In the genomic region with DNA sequence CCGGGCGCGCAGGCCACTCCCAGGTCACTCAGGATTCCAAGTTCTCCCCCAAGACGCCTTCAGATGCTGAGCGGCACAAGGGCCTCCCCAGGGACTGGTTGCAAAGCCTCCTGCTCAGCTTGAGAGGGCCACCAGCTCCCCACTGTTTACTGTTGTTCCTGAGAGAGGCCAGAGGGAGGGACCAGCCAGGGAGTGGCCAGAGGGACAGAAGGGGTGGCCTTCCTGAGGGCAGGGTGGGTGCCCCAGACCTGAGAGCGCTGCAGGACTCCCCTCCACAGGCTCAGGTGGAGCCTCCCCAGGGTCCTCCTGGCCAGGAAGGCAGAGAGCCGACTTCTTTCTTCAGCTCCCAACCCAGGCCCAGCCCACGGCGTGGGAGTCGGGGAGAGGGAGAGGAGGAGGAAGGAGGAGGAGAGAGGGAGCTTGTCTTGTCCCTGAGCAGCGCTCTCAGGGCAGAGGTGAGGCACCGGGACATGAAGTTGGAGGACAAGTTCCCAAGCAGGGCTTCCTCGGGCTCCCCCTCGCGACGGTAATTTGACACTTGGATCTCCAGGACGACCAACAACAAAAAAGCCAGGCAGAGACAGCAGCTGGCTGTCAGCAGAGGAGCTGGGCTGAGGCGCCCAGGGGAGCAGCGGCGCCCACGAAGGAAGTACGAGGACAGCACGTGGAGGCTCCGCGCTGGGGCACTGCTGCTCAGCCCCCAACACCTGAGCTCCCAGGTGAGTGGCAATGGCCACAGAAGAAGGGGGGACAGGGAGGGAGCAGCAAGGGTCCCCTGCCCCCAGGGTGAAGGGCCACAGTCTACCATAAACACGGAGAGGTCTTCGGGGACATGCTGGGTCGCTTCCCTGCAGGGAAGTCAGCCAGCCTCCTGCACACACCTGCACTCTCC, we compare ENCODE assay signal across 9 cellular contexts. TPM values are rescaled to one million over a fixed set of nuclear protein-coding genes. Genes with fewer than 3 reads are reported as not detected.
DNase-seq lines count a peak whose midpoint lies in the region; ATAC-seq and TF ChIP-seq lines count a peak whose summit lies in the region.
"Had no signal": no experiment of that assay in that cellular context is flagged by ENCODE, and none has a peak within 500 bp of the region (broad histone marks: within the 10 kb centered on the region; RNA-seq: fewer than 3 reads in every experiment).

No MANE protein-coding gene starts in this region.

- intact Hi-C loops in sciatic nerve (cut with DNase I), result loop anchor here (5.0 kb wide), 1 partner anchor 114 kb away; no protein-coding TSS in a partner anchor

- DNase-seq in GM10248 (ENCODE audit: extremely low spot score), result peak; percentile 83
- peak; percentile 52 for DNase-seq in NCI-H1436 treated with DMSO at 0.1 percent for 48 hours (lab: John Stamatoyannopoulos, UW)
- DNase-seq in T-helper 1 cell, result peak in 3 of 5 donors; percentile 23 to 40 (median 39)
- DNase-seq in brain microvascular endothelial cell, result peak; percentile 92
- DNase-seq in hypothalamus (lab: John Stamatoyannopoulos, UW), result peak in 48 of 51 donors; percentile 38 to 89 (median 69)
- peak; percentile 94 for DNase-seq in sciatic nerve (ENCODE audit: low spot score)

- ATAC-seq in sciatic nerve (peak; percentile 84), HG03378 (IDR thresholded peaks at IDR 0.05; ENCODE audit: unreplicated experiment) (no peak), HG03442 (IDR thresholded peaks at IDR 0.05; ENCODE audit: unreplicated experiment) (no peak)

- POLR2A ChIA-PET in GM10248 (lab: Yijun Ruan, JAX), result no interaction called here

- peak; percentile 49 for TF ChIP-seq CTCF in GM10248 (IDR thresholded peaks at IDR 0.05; ENCODE audit: control extremely low read depth, extremely low read depth, low read depth, missing control alignments)
- peak; percentile 85 for TF ChIP-seq CTCF in brain microvascular endothelial cell (IDR thresholded peaks at IDR 0.05; ENCODE audit: low read depth, low read length, missing control alignments)

- H3K4me3 ChIP-seq in brain microvascular endothelial cell (ENCODE audit: low read depth, low read length), result no peak overlapping the region

- in situ Hi-C loops in brain microvascular endothelial cell (cut with HindIII; ENCODE audit: low pct_ligation_motif_present, low sequenced_read_pairs), result no loop called here

- H3K27ac ChIP-seq in brain microvascular endothelial cell, result peak overlapping the region; percentile 45
- H3K27ac ChIP-seq: neutrophil had no signal

- CTCF ChIA-PET in GM10248 (lab: Yijun Ruan, JAX), result interaction anchor here (0.6 to 29.8 kb wide), 59 partner anchors 12 to 863 kb away, joined by 3 to 856 read pairs (median 6); partner anchors contain the start of genes ITGB4, MYO15B, RECQL5 and SAP30BP

- H3K27me3 ChIP-seq in brain microvascular endothelial cell (replicated peaks), result no peaks in the 10 kb centered on the region

- H3K36me3 ChIP-seq in brain microvascular endothelial cell (replicated peaks), result no peaks in the 10 kb centered on the region

RNA-seq across cellular contexts. Expression of gene SMIM5, which starts 0.5 kb away (rescaled TPM):
- total RNA-seq in sciatic nerve, result 12.5 TPM

RNA-seq across cellular contexts. Expression of gene RECQL5, which starts 33.2 kb away (rescaled TPM):
- 35.2 TPM for total RNA-seq in sciatic nerve

RNA-seq across cellular contexts. Expression of gene SAP30BP, which starts 33.4 kb away (rescaled TPM):
- 107 TPM for total RNA-seq in sciatic nerve

RNA-seq across cellular contexts. Expression of gene MYO15B, which starts 46.1 kb away (rescaled TPM):
- total RNA-seq in sciatic nerve, result 336 TPM

Comparison
In these comparisons a context has a peak if more than half of its experiments do, and no peak if none do; other contexts are left out.
1. DNase-seq: peak in every context shown above with its lines; median percentile 94 in sciatic nerve; 92 in brain microvascular endothelial cell; 83 in GM10248; 69 in hypothalamus; 52 in NCI-H1436 treated with DMSO at 0.1 percent for 48 hours; 39 in T-helper 1 cell.